In genomic region chr1:70896224-70896623, GRCh38 we compare ENCODE assay signal across 13 cellular contexts.
A peak's percentile ranks its signal among the peaks of the same experiment; 100 is the strongest.
DNase-seq lines count a peak whose midpoint lies in the region; TF ChIP-seq lines count a peak whose summit lies in the region.
"Had no signal": no experiment of that assay in that cellular context is flagged by ENCODE, and none has a peak within 500 bp of the region (broad histone marks: within the 10 kb centered on the region; RNA-seq: fewer than 3 reads in every experiment).

No MANE protein-coding gene starts in this region.

- H3K27ac ChIP-seq in 22Rv1: no peak overlapping the region

- TF ChIP-seq POLR2A in NB4 (IDR thresholded peaks at IDR 0.05; ENCODE audit: extremely low read depth, insufficient read length): no peak

- peak; percentile 42 for DNase-seq in DMS53 treated with DMSO at 0.1 percent for 48 hours (lab: John Stamatoyannopoulos, UW; ENCODE audit: unreplicated experiment)
- peak; percentile 9 for DNase-seq in NB4 (ENCODE audit: low read depth)
- DNase-seq in epithelial cell of proximal tubule (ENCODE audit: low read depth): no peak
- DNase-seq in GM19238 (ENCODE audit: insufficient read length, low spot score): no peak
- DNase-seq in medulla oblongata (ENCODE audit: extremely low spot score): no peak
- no peak for DNase-seq in stimulated activated CD4-positive, alpha-beta T cell treated with anti-CD3 and anti-CD28 coated beads, Interleukin-15, amount 100 ng/mL, for 24 hours
- no peak for DNase-seq in DMS114 treated with DMSO at 0.1 percent for 48 hours (lab: John Stamatoyannopoulos, UW; ENCODE audit: unreplicated experiment)
- DNase-seq: Caco-2, dorsolateral prefrontal cortex, naive B cell, NCI-H2227 treated with DMSO at 0.1 percent for 48 hours, SW 1271 had no signal

- H3K4me3 ChIP-seq in NB4 (ENCODE audit: low read depth, low read length): no peak overlapping the region
- H3K4me3 ChIP-seq in epithelial cell of proximal tubule (ENCODE audit: low read depth, low read length): no peak overlapping the region
- H3K4me3 ChIP-seq: dorsolateral prefrontal cortex had no signal

- TF ChIP-seq CTCF in 22Rv1 (IDR thresholded peaks at IDR 0.05): peak; percentile 52
- TF ChIP-seq CTCF in NB4 (IDR thresholded peaks at IDR 0.05; ENCODE audit: low read depth, low read length): peak; percentile 24
- TF ChIP-seq CTCF in epithelial cell of proximal tubule (conservative IDR thresholded peaks at IDR 0.05; ENCODE audit: low read depth, low read length): peak; percentile 47

Comparison
In these comparisons a context has a peak if more than half of its experiments do, and no peak if none do; other contexts are left out.
1. DNase-seq: peak in DMS53 treated with DMSO at 0.1 percent for 48 hours (single experiment) and NB4 (single experiment); none in epithelial cell of proximal tubule (single experiment), GM19238 (single experiment), medulla oblongata (single experiment), stimulated activated CD4-positive, alpha-beta T cell treated with anti-CD3 and anti-CD28 coated beads, Interleukin-15, amount 100 ng/mL, for 24 hours (single experiment) and DMS114 treated with DMSO at 0.1 percent for 48 hours (single experiment).
2. Peak in every context shown above with its lines, with median percentiles within 50 percentile points of each other: CTCF ChIP-seq.